In the genomic region with DNA sequence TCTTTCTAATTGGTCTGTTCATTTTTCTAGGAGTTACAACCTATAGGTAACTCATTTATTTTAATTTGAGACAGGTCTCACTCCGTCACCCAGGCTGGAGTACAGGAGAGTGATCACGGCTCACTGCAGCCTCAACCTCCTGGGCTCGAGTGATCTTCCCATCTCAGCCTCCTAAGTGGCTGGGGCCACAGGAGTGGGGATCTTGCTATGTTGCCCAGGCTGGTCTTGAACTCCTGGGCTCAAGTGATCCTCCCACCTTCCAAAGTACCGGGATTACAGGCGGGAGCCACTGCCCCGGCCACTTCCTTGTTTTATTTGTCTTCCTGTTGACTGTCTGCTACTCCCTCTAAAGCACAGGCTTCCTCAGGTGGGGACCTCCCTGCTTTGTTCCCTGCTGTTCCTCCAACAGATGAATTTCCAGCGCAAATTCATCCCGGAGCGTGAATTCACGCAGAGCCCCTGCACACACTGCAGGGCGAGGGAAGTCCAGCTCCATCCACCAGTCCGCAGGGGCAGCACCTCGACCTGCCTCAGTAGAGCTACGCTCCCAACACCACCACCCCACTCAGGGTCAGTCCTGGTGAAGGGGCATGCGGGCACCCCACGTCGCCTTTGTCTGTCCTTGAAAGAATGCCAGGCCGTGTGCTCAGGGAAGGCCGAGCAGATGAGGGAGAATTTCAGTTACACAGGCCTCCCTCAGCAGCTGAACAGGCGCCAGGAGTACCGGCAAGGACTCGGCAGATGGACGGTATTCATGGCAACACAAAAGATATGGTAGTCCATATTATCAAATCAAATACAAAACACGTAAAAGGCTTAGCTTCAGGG, we compare ENCODE assay signal across 17 cellular contexts. TPM values are rescaled to one million over a fixed set of nuclear protein-coding genes. Genes with fewer than 3 reads are reported as not detected.
DNase-seq lines count a peak whose midpoint lies in the region; ATAC-seq, FAIRE-seq and TF ChIP-seq lines count a peak whose summit lies in the region.
"Had no signal": no experiment of that assay in that cellular context is flagged by ENCODE, and none has a peak within 500 bp of the region (broad histone marks: within the 10 kb centered on the region; RNA-seq: fewer than 3 reads in every experiment).

No MANE protein-coding gene starts in this region.

- no peak for FAIRE-seq in HepG2 (lab: Jason Lieb, UNC)
- FAIRE-seq: HTR-8/SVneo had no signal

- H3K9ac ChIP-seq in HepG2 (ENCODE audit: insufficient read depth, low read depth, low read length): no peak overlapping the region

- peak overlapping the region; percentile 64 for H3K27ac Mint-ChIP-seq in type B pancreatic cell
- H3K27ac Mint-ChIP-seq: activated CD4-positive, alpha-beta memory T cell treated with anti-CD3 and anti-CD28 coated beads, Interleukin-2, amount 10 ng/mL, durations not matched to agents 7 days and 5 days; stimulated activated naive CD8-positive, alpha-beta T cell treated with anti-CD3 and anti-CD28 coated beads, Interleukin-15, Interleukin-2, amounts not matched to agents 100 ng/mL and 50 ng/mL, for 24 hours had no signal

- in situ Hi-C loops in HepG2 (cut with HindIII; ENCODE audit: extremely low pct_ligation_motif_present, low pct_unique_long_range_greater_than_20kb): no loop called here

- H3K36me3 ChIP-seq in HepG2 (replicated peaks in 1 of 2; ENCODE audit: control insufficient read depth in 1 of 2, insufficient read depth in 2 of 2, low read length in 2 of 2): peaks cover 15 to 36% of the 10 kb centered on the region in 2 experiments; a peak in 4 of 5 replicates
- no peaks in the 10 kb centered on the region for H3K36me3 ChIP-seq in right lobe of liver

- DNase-seq in HepG2 (ENCODE audit: low spot score) (no peak), right lobe of liver (no peak), NCI-H446 treated with DMSO at 0.1 percent for 48 hours (lab: John Stamatoyannopoulos, UW) (peak; percentile 36), type B pancreatic cell (ENCODE audit: extremely low spot score, unreplicated experiment) (no peak), ecto neural progenitor cell (ENCODE audit: low spot score) (no peak)
- DNase-seq: activated CD4-positive, alpha-beta memory T cell treated with anti-CD3 and anti-CD28 coated beads, Interleukin-2, amount 10 ng/mL, durations not matched to agents 7 days and 5 days; activated naive CD4-positive, alpha-beta T cell treated with anti-CD3 and anti-CD28 coated beads, Interleukin-2, amount 50 U/mL, for 16 hours; GOT3; NCI-H1105 treated with DMSO at 0.1 percent for 48 hours; stimulated activated CD4-positive, alpha-beta T cell treated with anti-CD3 and anti-CD28 coated beads, Interleukin-4, amount 100 ng/mL, for 4 hours had no signal

- 96% methylated on average over 24 of the region's 24 CpGs for WGBS in HepG2 (ENCODE audit: low lambda C conversion rate)
- 86% methylated on average over 14 of the region's 24 CpGs for WGBS in right lobe of liver (ENCODE audit: insufficient coverage, low coverage, low lambda C conversion rate, missing lambda C conversion rate)

- no peak for TF ChIP-seq POLR2A in HepG2 (IDR thresholded peaks at IDR 0.05; ENCODE audit: insufficient read depth in 1 of 2, low read depth in 2 of 2, low read length in 2 of 2)
- TF ChIP-seq POLR2A in right lobe of liver (IDR thresholded peaks at IDR 0.05): no peak

- H2AFZ ChIP-seq in HepG2 (ENCODE audit: low read length): no peak overlapping the region

- H3K9me3 Mint-ChIP-seq in type B pancreatic cell: no peaks in the 10 kb centered on the region
- H3K9me3 Mint-ChIP-seq: activated CD4-positive, alpha-beta memory T cell treated with anti-CD3 and anti-CD28 coated beads, Interleukin-2, amount 10 ng/mL, durations not matched to agents 7 days and 5 days; stimulated activated naive CD8-positive, alpha-beta T cell treated with anti-CD3 and anti-CD28 coated beads, Interleukin-15, Interleukin-2, amounts not matched to agents 100 ng/mL and 50 ng/mL, for 24 hours had no signal

- H3K4me2 ChIP-seq in HepG2 (ENCODE audit: low read depth, low read length): no peak overlapping the region

- peaks cover 53% of the 10 kb centered on the region for H3K4me1 ChIP-seq in HepG2 (ENCODE audit: insufficient read depth, low read length)
- H3K4me1 ChIP-seq in right lobe of liver: peaks cover 0 to 8% (median 1%) of the 10 kb centered on the region in 4 donors

- H3K9me3 ChIP-seq in HepG2 (ENCODE audit: low read length) (no peaks in the 10 kb centered on the region), right lobe of liver (no peaks in the 10 kb centered on the region)
- H3K9me3 ChIP-seq: esophagus muscularis mucosa had no signal

- H3K79me2 ChIP-seq in HepG2 (ENCODE audit: insufficient read depth, low read length): peaks cover 73% of the 10 kb centered on the region

- peaks cover 68% of the 10 kb centered on the region for H4K20me1 ChIP-seq in HepG2 (ENCODE audit: insufficient read depth, low read length)

- TF ChIP-seq CTCF in HepG2 (CRISPR knock-in tag; IDR thresholded peaks at IDR 0.05): no peak
- no peak for TF ChIP-seq CTCF in right lobe of liver (IDR thresholded peaks at IDR 0.05)
- TF ChIP-seq CTCF in type B pancreatic cell (conservative IDR thresholded peaks at IDR 0.05): no peak

- H3K27ac ChIP-seq in HepG2 (ENCODE audit: extremely low read length, insufficient read depth, low read length) (no peak overlapping the region), right lobe of liver (no peak overlapping the region), cingulate gyrus (ENCODE audit: low read depth, low read length) (peak overlapping the region; percentile 19)
- H3K27ac ChIP-seq: esophagus muscularis mucosa had no signal

- peaks cover 3% of the 10 kb centered on the region for H3K36me3 Mint-ChIP-seq in type B pancreatic cell

- H3K27me3 ChIP-seq in HepG2 (ENCODE audit: control insufficient read depth in 1 of 2, insufficient read depth in 2 of 2, low read length in 2 of 2) (no peaks in the 10 kb centered on the region), right lobe of liver (no peaks in the 10 kb centered on the region)
- H3K27me3 ChIP-seq: esophagus muscularis mucosa had no signal

- POLR2A ChIA-PET in HepG2 (lab: Yijun Ruan, JAX): no interaction called here

- no peaks in the 10 kb centered on the region for H3K27me3 Mint-ChIP-seq in type B pancreatic cell
- H3K27me3 Mint-ChIP-seq: activated CD4-positive, alpha-beta memory T cell treated with anti-CD3 and anti-CD28 coated beads, Interleukin-2, amount 10 ng/mL, durations not matched to agents 7 days and 5 days; stimulated activated naive CD8-positive, alpha-beta T cell treated with anti-CD3 and anti-CD28 coated beads, Interleukin-15, Interleukin-2, amounts not matched to agents 100 ng/mL and 50 ng/mL, for 24 hours had no signal

- no peak overlapping the region for H3K4me3 ChIP-seq in HepG2 (replicated peaks in 1 of 3; ENCODE audit: insufficient read depth in 1 of 3, low read depth in 2 of 3, low read length in 3 of 3)
- H3K4me3 ChIP-seq in right lobe of liver: no peak overlapping the region
- H3K4me3 ChIP-seq: esophagus muscularis mucosa had no signal

- no peak overlapping the region for H3K4me3 Mint-ChIP-seq in type B pancreatic cell
- H3K4me3 Mint-ChIP-seq: activated CD4-positive, alpha-beta memory T cell treated with anti-CD3 and anti-CD28 coated beads, Interleukin-2, amount 10 ng/mL, durations not matched to agents 7 days and 5 days; stimulated activated naive CD8-positive, alpha-beta T cell treated with anti-CD3 and anti-CD28 coated beads, Interleukin-15, Interleukin-2, amounts not matched to agents 100 ng/mL and 50 ng/mL, for 24 hours had no signal

- intact Hi-C loops in HepG2 (cut with micrococcal nuclease; ENCODE audit: unreplicated experiment): no loop called here
- intact Hi-C loops in right lobe of liver (cut with DNase I): no loop called here

- no peak for TF ChIP-seq RAD21 in HepG2 (CRISPR knock-in tag; IDR thresholded peaks at IDR 0.05)

- BruUV-seq in HepG2 (replicated peaks; lab: Mats Ljungman, UMichigan): no TSS peak

- ATAC-seq in HepG2 (no peak), right lobe of liver (no peak), GM18519 (IDR thresholded peaks at IDR 0.05; ENCODE audit: low FRiP score, unreplicated experiment) (no peak), HG02852 (IDR thresholded peaks at IDR 0.05; ENCODE audit: unreplicated experiment) (no peak)

- H3K4me1 Mint-ChIP-seq in type B pancreatic cell (ENCODE audit: unreplicated experiment): peaks cover 22% of the 10 kb centered on the region

- CTCF ChIA-PET in HepG2 (lab: Yijun Ruan, JAX; ENCODE audit: low intra/inter-chr PET ratio, low total read pairs): no interaction called here

- TF ChIP-seq EP300 in HepG2 (IDR thresholded peaks at IDR 0.05; ENCODE audit: low read depth in 2 of 2, low read length in 2 of 2) (no peak), HepG2 (CRISPR knock-in tag; IDR thresholded peaks at IDR 0.05; ENCODE audit: borderline replicate concordance) (no peak)

RNA-seq across cellular contexts. Expression of a gene that starts 6.3 kb away (rescaled TPM):
- total RNA-seq in HepG2 (2016; rRNA removed; fragmentation: Illumina TruSeq; extraction: Trizol): 10.1 and 27.1 TPM in 2 replicates
- 2.0 and 2.2 TPM in 2 replicates for total RNA-seq in HepG2 (2016; cell fraction: cytosol; rRNA removed; fragmentation: Illumina TruSeq; extraction: Trizol; ENCODE audit: low read depth)
- total RNA-seq in HepG2 (2016; cell fraction: insoluble cytoplasmic fraction; rRNA removed; fragmentation: Illumina TruSeq; extraction: Trizol): 9.0 and 27.0 TPM in 2 replicates
- 4.9 and 5.5 TPM in 2 replicates for total RNA-seq in HepG2 (2016; cell fraction: membrane; rRNA removed; fragmentation: Illumina TruSeq; extraction: Trizol)
- total RNA-seq in HepG2 (2016; cell fraction: nucleus; rRNA removed; fragmentation: Illumina TruSeq; extraction: Trizol): 29.4 and 33.0 TPM in 2 replicates
- polyA plus RNA-seq in HepG2 (2011; rRNA removed): 36.4 and 42.1 TPM in 2 replicates
- polyA plus RNA-seq in HepG2 (2011; cell fraction: cytosol; rRNA removed): 18.1 and 19.6 TPM in 2 replicates
- 53.2 and 71.8 TPM in 2 replicates for polyA plus RNA-seq in HepG2 (2011; cell fraction: nucleus; rRNA removed)
- 28.3 and 37.6 TPM in 2 replicates for polyA plus RNA-seq in HepG2 (2012)
- polyA plus RNA-seq in HepG2 (2016; cell fraction: cytosol; fragmentation: Illumina TruSeq; extraction: Trizol; ENCODE audit: low read depth): 1.3 and 1.4 TPM in 2 replicates
- 8.1 and 10.4 TPM in 2 replicates for polyA plus RNA-seq in HepG2 (2016; cell fraction: insoluble cytoplasmic fraction; fragmentation: Illumina TruSeq; extraction: Trizol; ENCODE audit: low read depth)
- polyA plus RNA-seq in HepG2 (2016; cell fraction: membrane; fragmentation: Illumina TruSeq; extraction: Trizol; ENCODE audit: low read depth): 2.5 and 3.2 TPM in 2 replicates
- polyA plus RNA-seq in HepG2 (2016; cell fraction: nucleus; fragmentation: Illumina TruSeq; extraction: Trizol; ENCODE audit: insufficient read depth, low read depth): 56.3 and 58.3 TPM in 2 replicates
- 28.3 and 40.5 TPM in 2 replicates for polyA minus RNA-seq in HepG2 (2011; rRNA and poly(A)+ RNA removed; ENCODE audit: low replicate concordance)
- 18.7 and 20.4 TPM in 2 replicates for polyA minus RNA-seq in HepG2 (2011; cell fraction: cytosol; rRNA and poly(A)+ RNA removed)
- 26.1 and 26.5 TPM in 2 replicates for polyA minus RNA-seq in HepG2 (2011; cell fraction: nucleus; rRNA and poly(A)+ RNA removed)
- 1 to 10 TPM; 2.9 to 8.7 (median 6.4) TPM for total RNA-seq in right lobe of liver
- 15.6 and 23.6 TPM in 2 replicates for total RNA-seq in type B pancreatic cell (ENCODE audit: low replicate concordance)

RNA-seq across cellular contexts. Expression of a gene that starts 34.4 kb away (rescaled TPM):
- total RNA-seq in HepG2 (2016; rRNA removed; fragmentation: Illumina TruSeq; extraction: Trizol) (not detected in 2 replicates), right lobe of liver (not detected), type B pancreatic cell (ENCODE audit: low replicate concordance) (0.10 and 0.90 TPM in 2 replicates)
- total RNA-seq in HepG2 (2016; cell fraction: cytosol; rRNA removed; fragmentation: Illumina TruSeq; extraction: Trizol; ENCODE audit: low read depth): not detected in 2 replicates
- total RNA-seq in HepG2 (2016; cell fraction: insoluble cytoplasmic fraction; rRNA removed; fragmentation: Illumina TruSeq; extraction: Trizol): not detected in 2 replicates
- total RNA-seq in HepG2 (2016; cell fraction: membrane; rRNA removed; fragmentation: Illumina TruSeq; extraction: Trizol): not detected in 2 replicates
- total RNA-seq in HepG2 (2016; cell fraction: nucleus; rRNA removed; fragmentation: Illumina TruSeq; extraction: Trizol): not detected in 2 replicates
- polyA plus RNA-seq in HepG2 (2011; rRNA removed): not detected in 2 replicates
- polyA plus RNA-seq in HepG2 (2011; cell fraction: cytosol; rRNA removed): not detected in 2 replicates
- 0.03 TPM in 1 of 2 replicates, not detected in the other for polyA plus RNA-seq in HepG2 (2011; cell fraction: nucleus; rRNA removed)
- not detected in 2 replicates for polyA plus RNA-seq in HepG2 (2012)
- polyA plus RNA-seq in HepG2 (2016; cell fraction: cytosol; fragmentation: Illumina TruSeq; extraction: Trizol; ENCODE audit: low read depth): not detected in 2 replicates
- polyA plus RNA-seq in HepG2 (2016; cell fraction: insoluble cytoplasmic fraction; fragmentation: Illumina TruSeq; extraction: Trizol; ENCODE audit: low read depth): not detected in 2 replicates
- not detected in 2 replicates for polyA plus RNA-seq in HepG2 (2016; cell fraction: membrane; fragmentation: Illumina TruSeq; extraction: Trizol; ENCODE audit: low read depth)
- not detected in 2 replicates for polyA plus RNA-seq in HepG2 (2016; cell fraction: nucleus; fragmentation: Illumina TruSeq; extraction: Trizol; ENCODE audit: insufficient read depth, low read depth)
- polyA minus RNA-seq in HepG2 (2011; rRNA and poly(A)+ RNA removed; ENCODE audit: low replicate concordance): 0.05 TPM in 1 of 2 replicates, not detected in the other
- not detected in 2 replicates for polyA minus RNA-seq in HepG2 (2011; cell fraction: cytosol; rRNA and poly(A)+ RNA removed)
- 0.13 TPM in 1 of 2 replicates, not detected in the other for polyA minus RNA-seq in HepG2 (2011; cell fraction: nucleus; rRNA and poly(A)+ RNA removed)
- total RNA-seq: esophagus muscularis mucosa; T-helper 2 cell treated with Interferon-gamma antibody and Interleukin-4, amounts not matched to agents 100 ng/mL and 5 ng/mL, for 36 hours had no signal
